Comparison of ENCODE assay signal across 14 cellular contexts in genomic region chr2:11701831-11702301, GRCh38. TPM values are rescaled to one million over a fixed set of nuclear protein-coding genes. Genes with fewer than 3 reads are reported as not detected.
DNase-seq lines count a peak whose midpoint lies in the region; ATAC-seq and TF ChIP-seq lines count a peak whose summit lies in the region.
"Had no signal": no experiment of that assay in that cellular context is flagged by ENCODE, and none has a peak within 500 bp of the region (broad histone marks: within the 10 kb centered on the region; RNA-seq: fewer than 3 reads in every experiment).

No MANE protein-coding gene starts in this region.

- no TSS peak for BruUV-seq in IMR-90 (replicated peaks; lab: Mats Ljungman, UMichigan)

- H3K27me3 ChIP-seq in IMR-90 (ENCODE audit: control insufficient read depth, insufficient read depth, low read length) (no peaks in the 10 kb centered on the region), smooth muscle cell (ENCODE audit: low read depth) (no peaks in the 10 kb centered on the region)
- H3K27me3 ChIP-seq: SJSA1 had no signal

- H2BK5ac ChIP-seq in IMR-90 (ENCODE audit: low read depth, low read length, poor library complexity, severe bottlenecking): no peak overlapping the region

- no peak overlapping the region for H3K18ac ChIP-seq in IMR-90 (ENCODE audit: low read depth, low read length)

- no peak for ATAC-seq in IMR-90 (ENCODE audit: low read depth)
- peak; percentile 49 for ATAC-seq in esophagus mucosa
- ATAC-seq in HG02981 (IDR thresholded peaks at IDR 0.05; ENCODE audit: unreplicated experiment): no peak

- H4K5ac ChIP-seq in IMR-90 (ENCODE audit: low read depth, low read length): no peak overlapping the region

- no peak overlapping the region for H3K56ac ChIP-seq in IMR-90 (ENCODE audit: extremely low read depth, insufficient read depth, low read length)

- CTCF ChIA-PET in IMR-90 (lab: Yijun Ruan, JAX): interaction anchor here (1.0 kb wide), 1 partner anchor 78 kb away, joined by 3 read pairs; no protein-coding TSS in a partner anchor

- H3K4me2 ChIP-seq in IMR-90 (ENCODE audit: low read depth, low read length) (no peak overlapping the region), smooth muscle cell (peak overlapping the region; percentile 37)

- no peak for TF ChIP-seq POLR2A in IMR-90 (IDR thresholded peaks at IDR 0.05; ENCODE audit: low read depth, low read length)

- H3K79me2 ChIP-seq in smooth muscle cell (ENCODE audit: low read depth): no peaks in the 10 kb centered on the region

- H3K27ac ChIP-seq in IMR-90 (ENCODE audit: insufficient read depth, low read length): no peak overlapping the region
- H3K27ac ChIP-seq in smooth muscle cell (ENCODE audit: low read depth): peak overlapping the region; percentile 57
- H3K27ac ChIP-seq: SJSA1 had no signal

- H3K4me3 ChIP-seq in IMR-90 (ENCODE audit: insufficient read depth, low read depth, low read length): no peak overlapping the region
- no peak overlapping the region for H3K4me3 ChIP-seq in smooth muscle cell
- H3K4me3 ChIP-seq: SJSA1 had no signal

- POLR2A ChIA-PET in IMR-90 (lab: Charles Lee; ENCODE audit: unreplicated experiment): no interaction called here

- DNase-seq in IMR-90 (peak; percentile 66), NOMO-1 treated with dmso at 0.1 percent for 144 hours (lab: John Stamatoyannopoulos, UW; ENCODE audit: unreplicated experiment) (peak; percentile 85), smooth muscle cell (lab: John Stamatoyannopoulos, UW; ENCODE audit: unreplicated experiment) (peak; percentile 38), COLO829 (ENCODE audit: low spot score) (no peak), OCI-M2 (lab: John Stamatoyannopoulos, UW; ENCODE audit: unreplicated experiment) (no peak)
- DNase-seq: activated CD4-positive, alpha-beta T cell treated with anti-CD3 and anti-CD28 coated beads for 4 hours; dermis blood vessel endothelial cell; glutamatergic neuron; mammary epithelial cell; NCI-H2171 had no signal

- no peak overlapping the region for H3K4ac ChIP-seq in IMR-90 (ENCODE audit: low read depth, low read length)

- H2AK9ac ChIP-seq in IMR-90 (replicated peaks; ENCODE audit: low read depth, low read length, poor library complexity): no peak overlapping the region

- no peaks in the 10 kb centered on the region for H3K79me1 ChIP-seq in IMR-90 (ENCODE audit: low read depth in 1 of 2, low read length in 2 of 2)

- H2BK20ac ChIP-seq in IMR-90 (ENCODE audit: low read depth, low read length): no peak overlapping the region

- no peak overlapping the region for H4K8ac ChIP-seq in IMR-90 (ENCODE audit: low read depth in 2 of 2, low read length in 2 of 2)

- 79% methylated on average over 8 of the region's 12 CpGs; no CpG with 5 or more reads in 1 of the 2 experiments for WGBS in IMR-90 (ENCODE audit: extremely low coverage in 2 of 2, insufficient read length in 1 of 2), 2 experiments
- WGBS in smooth muscle cell (ENCODE audit: low lambda C conversion rate): 41% methylated on average over 12 of the region's 12 CpGs

- H3K9ac ChIP-seq in IMR-90 (ENCODE audit: low read depth, low read length): no peak overlapping the region
- H3K9ac ChIP-seq in smooth muscle cell (ENCODE audit: low read depth): no peak overlapping the region

- H2BK15ac ChIP-seq in IMR-90 (ENCODE audit: low read depth, low read length): peak overlapping the region; percentile 17; the same call in 1 of the 3 replicates

- H4K91ac ChIP-seq in IMR-90 (ENCODE audit: insufficient read depth, low read depth, low read length): no peak overlapping the region; the same call in 1 of the 2 replicates

- H4K20me1 ChIP-seq in IMR-90 (ENCODE audit: insufficient read depth, low read length) (no peaks in the 10 kb centered on the region), smooth muscle cell (ENCODE audit: low read depth) (no peaks in the 10 kb centered on the region)

- H3K9me3 ChIP-seq in IMR-90 (ENCODE audit: control insufficient read depth, insufficient read depth, low read length) (no peaks in the 10 kb centered on the region), smooth muscle cell (replicated peaks; ENCODE audit: low read depth) (no peaks in the 10 kb centered on the region)

- TF ChIP-seq CTCF in IMR-90 (conservative IDR thresholded peaks at IDR 0.05; ENCODE audit: low read depth, low read length) (no peak), smooth muscle cell (IDR thresholded peaks at IDR 0.05; ENCODE audit: borderline replicate concordance, insufficient read depth, poor library complexity, severe bottlenecking) (no peak)

- H3K4me1 ChIP-seq in IMR-90 (ENCODE audit: control insufficient read depth, insufficient read depth, low read length) (peaks cover 18% of the 10 kb centered on the region), smooth muscle cell (ENCODE audit: low read depth) (peaks cover 5% of the 10 kb centered on the region)

- no peak for TF ChIP-seq RAD21 in IMR-90 (IDR thresholded peaks at IDR 0.05; ENCODE audit: low read length)

- H3K36me3 ChIP-seq in IMR-90 (ENCODE audit: control insufficient read depth, insufficient read depth, low read length) (no peaks in the 10 kb centered on the region), smooth muscle cell (ENCODE audit: low read depth) (no peaks in the 10 kb centered on the region)
- H3K36me3 ChIP-seq: SJSA1 had no signal

- H2AK5ac ChIP-seq in IMR-90 (ENCODE audit: low read depth, low read length): no peak overlapping the region

- intact Hi-C loops in IMR-90 (cut with micrococcal nuclease): no loop called here

- 0 out of 2 replicates have a peak overlapping the region, but pooled peaks have one; percentile 18 for H3K14ac ChIP-seq in IMR-90 (replicated peaks; ENCODE audit: low read depth, low read length)

- H3K23ac ChIP-seq in IMR-90 (ENCODE audit: low read depth, low read length): no peak overlapping the region

- no peak overlapping the region for H2BK120ac ChIP-seq in IMR-90 (ENCODE audit: low read depth, low read length)

- dilution Hi-C loops in IMR-90 (cut with HindIII; ENCODE audit: low sequenced_read_pairs, unreplicated experiment): no loop called here

- H3K9me1 ChIP-seq in IMR-90 (ENCODE audit: insufficient read depth, low read length): peaks cover 11% of the 10 kb centered on the region; the same call in 1 of the 2 replicates

- in situ Hi-C loops in IMR-90 (cut with MboI; ENCODE audit: low sequenced_read_pairs): no loop called here

- H2AFZ ChIP-seq in IMR-90 (replicated peaks; ENCODE audit: low read length, poor library complexity) (no peak overlapping the region), smooth muscle cell (ENCODE audit: low read depth) (no peak overlapping the region)

- no peaks in the 10 kb centered on the region for H3F3A ChIP-seq in smooth muscle cell (ENCODE audit: low read depth)

TF ChIP-seq in IMR-90, 13 proteins besides CTCF, POLR2A, EP300 and RAD21:
- TF ChIP-seq MAZ (IDR thresholded peaks at IDR 0.05; ENCODE audit: borderline replicate concordance, low read depth, low read length) (no peak), NFE2L2 (IDR thresholded peaks at IDR 0.05; ENCODE audit: low read depth, low read length) (no peak), USF2 (IDR thresholded peaks at IDR 0.05; ENCODE audit: low read depth, low read length) (no peak), RFX5 (IDR thresholded peaks at IDR 0.05; ENCODE audit: low read depth, low read length) (no peak), MXI1 (IDR thresholded peaks at IDR 0.05; ENCODE audit: borderline replicate concordance, low read depth, low read length) (no peak), RCOR1 (IDR thresholded peaks at IDR 0.05; ENCODE audit: insufficient replicate concordance, low read length) (no peak), BHLHE40 (IDR thresholded peaks at IDR 0.05; ENCODE audit: low read depth, low read length) (no peak), ELK1 (IDR thresholded peaks at IDR 0.05; ENCODE audit: borderline replicate concordance, low read depth, low read length) (no peak), CEBPB (IDR thresholded peaks at IDR 0.05; ENCODE audit: low read depth, low read length) (no peak), MAFK (IDR thresholded peaks at IDR 0.05; ENCODE audit: low read depth, low read length) (no peak), SMC3 (IDR thresholded peaks at IDR 0.05; ENCODE audit: low read depth, low read length) (no peak), FOS (IDR thresholded peaks at IDR 0.05; ENCODE audit: low read depth, low read length) (no peak), CHD1 (IDR thresholded peaks at IDR 0.05; ENCODE audit: low read depth, low read length) (no peak)
TF ChIP-seq in IMR-90: peak in this region for 0.

RNA-seq across cellular contexts. Expression of gene NTSR2, which starts 31.9 kb away (rescaled TPM):
- total RNA-seq in IMR-90 (2012; rRNA removed) (not detected in 2 replicates), esophagus mucosa (not detected), smooth muscle cell (not detected in 2 replicates)
- polyA plus RNA-seq in IMR-90 (2012; rRNA removed) (not detected in 2 replicates), smooth muscle cell (not detected in 2 replicates)
- polyA plus RNA-seq in IMR-90 (2012; cell fraction: cytosol; rRNA removed): not detected in 2 replicates
- not detected in 2 replicates for polyA plus RNA-seq in IMR-90 (2012; cell fraction: nucleus; rRNA removed; ENCODE audit: low replicate concordance)
- total RNA-seq: dermis blood vessel endothelial cell, mammary epithelial cell, renal cortical epithelial cell, SJSA1 had no signal
- polyA plus RNA-seq: mammary epithelial cell had no signal

RNA-seq across cellular contexts. Expression of gene LPIN1, which starts 44.6 kb away (rescaled TPM):
- 21.3 and 21.7 TPM in 2 replicates for total RNA-seq in IMR-90 (2012; rRNA removed)
- polyA plus RNA-seq in IMR-90 (2012; rRNA removed): 24.4 and 25.1 TPM in 2 replicates
- polyA plus RNA-seq in IMR-90 (2012; cell fraction: cytosol; rRNA removed): 10.6 and 12.6 TPM in 2 replicates
- polyA plus RNA-seq in IMR-90 (2012; cell fraction: nucleus; rRNA removed; ENCODE audit: low replicate concordance): 32.0 and 74.8 TPM in 2 replicates
- total RNA-seq in esophagus mucosa: 33.6 TPM
- total RNA-seq in smooth muscle cell: 13.8 and 23.4 TPM in 2 replicates
- polyA plus RNA-seq in smooth muscle cell: 11.7 and 17.9 TPM in 2 replicates

Comparison
In these comparisons a context has a peak if more than half of its experiments do, and no peak if none do; other contexts are left out.
1. DNase-seq: peak in IMR-90 (single experiment), NOMO-1 treated with dmso at 0.1 percent for 144 hours (single experiment) and smooth muscle cell (single experiment); none in COLO829 (single experiment) and OCI-M2 (single experiment).